8 cellular contexts compared by ENCODE assay signal in genomic region chr1:214694769-214695168, GRCh38.
"Had no signal": no experiment of that assay in that cellular context is flagged by ENCODE, and none has a peak within 500 bp of the region (broad histone marks: within the 10 kb centered on the region; RNA-seq: fewer than 3 reads in every experiment).

No MANE protein-coding gene starts in this region.

- H2AFZ ChIP-seq: GM23338 had no signal

- ATAC-seq: GM23338, K562 had no signal

- H3K27ac Mint-ChIP-seq: GM23338, H9 had no signal

- DNase-seq: H9, HCEC 1CT, IMR-90 had no signal

- H3K4me3 ChIP-seq: GM23338, K562 had no signal

- FAIRE-seq: H1, H54, HTR-8/SVneo, K562 had no signal

- H3K4me2 ChIP-seq: GM23338 had no signal

- H3K4me1 Mint-ChIP-seq: GM23338, H9 had no signal

- H3K4me3 Mint-ChIP-seq: GM23338, H9 had no signal

- H3K9me3 Mint-ChIP-seq: GM23338, H9 had no signal
